In the genomic region with DNA sequence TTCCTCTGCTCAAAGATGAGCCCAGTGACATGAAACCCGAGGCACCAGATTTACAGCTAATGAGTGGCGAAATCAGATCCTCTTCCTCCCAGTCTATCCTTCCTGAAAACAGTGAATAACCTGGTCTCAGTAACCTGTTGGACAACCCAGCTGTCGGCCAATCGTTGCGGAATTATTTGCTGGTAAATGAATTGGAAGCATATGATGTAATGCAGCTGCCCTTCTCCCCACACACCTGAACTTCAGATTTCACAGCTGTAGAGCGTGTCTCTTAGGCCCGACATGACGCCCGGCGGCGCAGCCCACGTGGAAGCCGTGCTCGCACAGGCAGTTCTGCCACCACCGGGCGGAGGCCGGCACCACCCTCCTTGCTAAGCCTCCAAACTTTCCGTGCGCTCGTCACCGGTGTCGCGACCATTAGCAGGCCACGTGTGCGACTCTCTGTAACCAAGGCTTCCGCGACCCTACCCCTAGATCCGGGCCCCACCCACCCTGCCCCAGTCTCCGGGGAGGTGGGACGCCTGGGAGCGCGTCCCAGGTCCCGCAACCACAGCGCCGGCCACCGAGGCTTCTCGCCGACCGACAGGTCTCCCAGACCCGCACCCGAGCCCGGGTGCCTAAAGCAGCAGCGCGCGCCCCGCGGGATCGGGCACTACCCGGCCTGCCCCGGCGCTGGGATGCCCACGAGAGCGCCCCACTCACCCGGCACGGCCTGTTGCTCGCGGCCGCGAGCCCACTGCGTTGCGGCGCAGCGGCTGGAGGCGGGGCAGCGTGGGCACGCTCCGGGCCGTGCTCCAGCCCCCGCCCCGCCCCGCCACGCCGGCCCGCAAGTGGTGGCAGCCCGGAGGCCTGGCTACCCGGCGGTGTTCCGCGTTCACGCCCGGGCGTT, we compare ENCODE assay signal across 1 cellular context.
TF ChIP-seq lines count a peak whose summit lies in the region.

Gene RIOX2, minus strand, starts transcription at position 753 of the 889 bp plus-strand sequence. CDS start 4,838 bp downstream, outside the sequence.

TF ChIP-seq in K562, 482 proteins besides CTCF, POLR2A, EP300 and RAD21 (continued from another document):
- 0 out of 2 replicates have a peak, but pooled peaks have one; percentile 46 for TF ChIP-seq ZNF592 (IDR thresholded peaks at IDR 0.05)
- no peak for TF ChIP-seq ARID3A (IDR thresholded peaks at IDR 0.05; ENCODE audit: borderline replicate concordance, low read depth, low read length)
- peak; percentile 51 for TF ChIP-seq KDM5B (IDR thresholded peaks at IDR 0.05; ENCODE audit: insufficient replicate concordance, low read depth, low read length)
- TF ChIP-seq, protein P1, sequence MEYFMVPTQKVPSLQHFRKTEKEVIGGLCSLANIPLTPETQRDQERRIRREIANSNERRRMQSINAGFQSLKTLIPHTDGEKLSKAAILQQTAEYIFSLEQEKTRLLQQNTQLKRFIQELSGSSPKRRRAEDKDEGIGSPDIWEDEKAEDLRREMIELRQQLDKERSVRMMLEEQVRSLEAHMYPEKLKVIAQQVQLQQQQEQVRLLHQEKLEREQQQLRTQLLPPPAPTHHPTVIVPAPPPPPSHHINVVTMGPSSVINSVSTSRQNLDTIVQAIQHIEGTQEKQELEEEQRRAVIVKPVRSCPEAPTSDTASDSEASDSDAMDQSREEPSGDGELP (CRISPR knock-in tag; IDR thresholded peaks at IDR 0.05; ENCODE audit: borderline replicate concordance) = peak; percentile 74; the same call in 1 of the 2 replicates
TF ChIP-seq in K562: peak in this region for 42.
